Comparison of ENCODE assay signal across 30 cellular contexts in the genomic region with DNA sequence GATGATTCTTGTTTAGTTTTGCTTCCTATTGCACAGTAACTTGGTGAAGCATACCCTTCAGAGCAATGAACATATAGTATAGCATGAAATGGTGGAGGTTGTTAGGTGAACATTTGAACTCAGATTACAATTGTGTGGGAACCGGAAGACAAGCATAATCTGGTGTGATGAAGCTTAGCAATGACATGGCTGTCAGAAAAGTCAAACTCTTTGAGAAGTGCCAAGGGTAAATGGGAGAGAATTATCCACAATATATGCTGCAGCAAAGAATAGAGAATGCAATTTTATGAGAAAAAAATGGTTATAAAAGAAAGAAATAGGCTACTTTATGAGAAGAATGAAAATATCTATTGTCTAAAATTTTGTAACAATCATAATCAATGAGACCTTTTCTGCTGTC.
"Had no signal": no experiment of that assay in that cellular context is flagged by ENCODE, and none has a peak within 500 bp of the region (broad histone marks: within the 10 kb centered on the region; RNA-seq: fewer than 3 reads in every experiment).

No MANE protein-coding gene starts in this region.

- H3K27me3 Mint-ChIP-seq: naive thymus-derived CD4-positive, alpha-beta T cell; natural killer cell treated with Interleukin-12 subunit alpha and Interleukin-12 subunit beta and Interleukin-15 and Interleukin-18, amount 100 ng/mL, for 72 hours; progenitor cell of endocrine pancreas; stimulated activated naive B cell treated with anti-CD40 and anti-IgM and Interleukin-4, amounts not matched to agents 10 μg/mL and 1 μg/mL and 100 μg/mL, for 72 hours; stimulated activated naive CD8-positive, alpha-beta T cell treated with anti-CD3 and anti-CD28 coated beads, Interleukin-15, Interleukin-2, amounts not matched to agents 100 ng/mL and 50 ng/mL, for 24 hours had no signal

- DNase-seq: naive thymus-derived CD4-positive, alpha-beta T cell; nephron progenitor cell; nucleus accumbens; posterior cingulate gyrus; psoas muscle; right cardiac atrium; right lobe of liver; sigmoid colon; small intestine; stimulated activated CD4-positive, alpha-beta T cell treated with anti-CD3 and anti-CD28 coated beads, Interleukin-15, amount 100 ng/mL, for 24 hours; stimulated activated CD4-positive, alpha-beta T cell treated with anti-CD3 and anti-CD28 coated beads, Interleukin-2, amount 100 ng/mL, for 24 hours; stimulated activated CD4-positive, alpha-beta T cell treated with anti-CD3 and anti-CD28 coated beads, Interleukin-2, amount 100 ng/mL, for 48 hours; stimulated activated CD4-positive, alpha-beta T cell treated with anti-CD3 and anti-CD28 coated beads, Interleukin-4, amount 100 ng/mL, for 24 hours; stimulated activated naive B cell treated with anti-CD40 and anti-IgM and Interleukin-4, amounts not matched to agents 10 μg/mL and 1 μg/mL and 100 μg/mL, for 72 hours; stimulated activated naive CD4-positive, alpha-beta T cell treated with Interleukin-2 at 50 U/mL for 16 hours; stomach; thyroid gland; trophoblast cell; upper lobe of left lung had no signal

- H3K36me3 ChIP-seq: neural progenitor cell, neutrophil, right lobe of liver, sigmoid colon, stomach, thoracic aorta, thyroid gland, tibial nerve, upper lobe of left lung, vagina had no signal

- H3K9me3 ChIP-seq: neutrophil, psoas muscle, right lobe of liver, sigmoid colon, stomach, thoracic aorta, thyroid gland, tibial nerve, upper lobe of left lung, vagina had no signal

- H3K4me3 Mint-ChIP-seq: naive thymus-derived CD4-positive, alpha-beta T cell; natural killer cell treated with Interleukin-12 subunit alpha and Interleukin-12 subunit beta and Interleukin-15 and Interleukin-18, amount 100 ng/mL, for 72 hours; nephron progenitor cell; neural progenitor cell; stimulated activated effector memory CD8-positive, alpha-beta T cell treated with anti-CD3 and anti-CD28 coated beads, Interleukin-12 subunit alpha, Interleukin-12 subunit beta, amount 100 ng/mL, for 72 hours; stimulated activated naive B cell treated with anti-CD40 and anti-IgM and Interleukin-4, amounts not matched to agents 10 μg/mL and 1 μg/mL and 100 μg/mL, for 72 hours; stimulated activated naive CD8-positive, alpha-beta T cell treated with anti-CD3 and anti-CD28 coated beads, Interleukin-15, Interleukin-2, amounts not matched to agents 100 ng/mL and 50 ng/mL, for 24 hours had no signal

- H2AFZ ChIP-seq: neural progenitor cell, parathyroid adenoma had no signal

- ATAC-seq: naive thymus-derived CD4-positive, alpha-beta T cell; natural killer cell treated with Interleukin-12 subunit alpha and Interleukin-12 subunit beta and Interleukin-15 and Interleukin-18, amount 100 ng/mL, for 72 hours; psoas muscle; right cardiac atrium; right lobe of liver; stimulated activated effector memory CD8-positive, alpha-beta T cell treated with anti-CD3 and anti-CD28 coated beads, Interleukin-12 subunit alpha, Interleukin-12 subunit beta, amount 100 ng/mL, for 72 hours; stimulated activated naive B cell treated with anti-CD40 and anti-IgM and Interleukin-4, amounts not matched to agents 10 μg/mL and 1 μg/mL and 100 μg/mL, for 72 hours had no signal

- H3K4me2 ChIP-seq: neural progenitor cell had no signal

- H3K27ac ChIP-seq: neural progenitor cell, neutrophil, parathyroid adenoma, psoas muscle, right lobe of liver, sigmoid colon, stomach, thoracic aorta, thyroid gland, tibial nerve, upper lobe of left lung, vagina had no signal

- H3K4me1 Mint-ChIP-seq: naive thymus-derived CD4-positive, alpha-beta T cell; nephron progenitor cell; neural progenitor cell; stimulated activated effector memory CD8-positive, alpha-beta T cell treated with anti-CD3 and anti-CD28 coated beads, Interleukin-12 subunit alpha, Interleukin-12 subunit beta, amount 100 ng/mL, for 72 hours; stimulated activated naive B cell treated with anti-CD40 and anti-IgM and Interleukin-4, amounts not matched to agents 10 μg/mL and 1 μg/mL and 100 μg/mL, for 72 hours had no signal

- H3K9me3 Mint-ChIP-seq: nephron progenitor cell; neural progenitor cell; stimulated activated naive B cell treated with anti-CD40 and anti-IgM and Interleukin-4, amounts not matched to agents 10 μg/mL and 1 μg/mL and 100 μg/mL, for 72 hours had no signal

- H3K4me1 ChIP-seq: neural progenitor cell, parathyroid adenoma, psoas muscle, right lobe of liver, sigmoid colon, stomach, thyroid gland, tibial nerve, upper lobe of left lung, vagina had no signal

- H3K79me2 ChIP-seq: parathyroid adenoma had no signal

- FAIRE-seq: small intestine, urothelium cell line had no signal

- H3K36me3 Mint-ChIP-seq: naive thymus-derived CD4-positive, alpha-beta T cell; natural killer cell treated with Interleukin-12 subunit alpha and Interleukin-12 subunit beta and Interleukin-15 and Interleukin-18, amount 100 ng/mL, for 72 hours; neural progenitor cell; stimulated activated effector memory CD8-positive, alpha-beta T cell treated with anti-CD3 and anti-CD28 coated beads, Interleukin-12 subunit alpha, Interleukin-12 subunit beta, amount 100 ng/mL, for 72 hours; stimulated activated naive B cell treated with anti-CD40 and anti-IgM and Interleukin-4, amounts not matched to agents 10 μg/mL and 1 μg/mL and 100 μg/mL, for 72 hours had no signal

- H3K27me3 ChIP-seq: neural progenitor cell, neutrophil, right lobe of liver, sigmoid colon, stomach, thyroid gland, tibial nerve, upper lobe of left lung, vagina had no signal

- H3K27ac Mint-ChIP-seq: naive thymus-derived CD4-positive, alpha-beta T cell; natural killer cell treated with Interleukin-12 subunit alpha and Interleukin-12 subunit beta and Interleukin-15 and Interleukin-18, amount 100 ng/mL, for 72 hours; nephron progenitor cell; neural progenitor cell; progenitor cell of endocrine pancreas; stimulated activated effector memory CD8-positive, alpha-beta T cell treated with anti-CD3 and anti-CD28 coated beads, Interleukin-12 subunit alpha, Interleukin-12 subunit beta, amount 100 ng/mL, for 72 hours; stimulated activated naive B cell treated with anti-CD40 and anti-IgM and Interleukin-4, amounts not matched to agents 10 μg/mL and 1 μg/mL and 100 μg/mL, for 72 hours; stimulated activated naive CD8-positive, alpha-beta T cell treated with anti-CD3 and anti-CD28 coated beads, Interleukin-15, Interleukin-2, amounts not matched to agents 100 ng/mL and 50 ng/mL, for 24 hours had no signal

- H3K4me3 ChIP-seq: neural progenitor cell, psoas muscle, right lobe of liver, sigmoid colon, stomach, thoracic aorta, thyroid gland, tibial nerve, upper lobe of left lung, vagina had no signal

- H3K9ac ChIP-seq: neural progenitor cell, parathyroid adenoma had no signal
